Comparison of ENCODE assay signal across 16 cellular contexts in genomic region chr10:48525956-48526355, GRCh38.
DNase-seq lines count a peak whose midpoint lies in the region; ATAC-seq and TF ChIP-seq lines count a peak whose summit lies in the region.
"Had no signal": no experiment of that assay in that cellular context is flagged by ENCODE, and none has a peak within 500 bp of the region (broad histone marks: within the 10 kb centered on the region; RNA-seq: fewer than 3 reads in every experiment).

No MANE protein-coding gene starts in this region.

- no peak overlapping the region for H3K9ac ChIP-seq in BLaER1 treated with 17β-estradiol and CSF1 and Interleukin-3, amounts not matched to agents 10 nM and 100 nM

- intact Hi-C loops in ascending aorta (cut with DNase I), result loop anchor here (10.0 kb wide), 1 partner anchor 129 kb away; no protein-coding TSS in a partner anchor

- H4K20me1 ChIP-seq in BLaER1 treated with 17β-estradiol and CSF1 and Interleukin-3, amounts not matched to agents 10 nM and 100 nM, result peaks cover 0 to 33% (median 0%) of the 10 kb centered on the region in 11 experiments; a peak in 3 of 22 replicates

- no peak overlapping the region for H3K4me3 ChIP-seq in BLaER1 treated with 17β-estradiol and CSF1 and Interleukin-3, amounts not matched to agents 10 nM and 100 nM
- H3K4me3 ChIP-seq in ascending aorta, result no peak overlapping the region
- H3K4me3 ChIP-seq in foreskin fibroblast (ENCODE audit: low read depth in 1 of 2, low read length in 2 of 2), result peak overlapping the region; percentile 15 to 37
- peak overlapping the region; percentile 17 for H3K4me3 ChIP-seq in skeletal muscle cell (ENCODE audit: low read depth, low read length)
- H3K4me3 ChIP-seq: mucosa of descending colon had no signal

- peaks cover 0 to 33% (median 0%) of the 10 kb centered on the region in 11 experiments; a peak in 3 of 22 replicates for H3K36me3 ChIP-seq in BLaER1 treated with 17β-estradiol and CSF1 and Interleukin-3, amounts not matched to agents 10 nM and 100 nM
- no peaks in the 10 kb centered on the region for H3K36me3 ChIP-seq in ascending aorta
- H3K36me3 ChIP-seq: BE2C, heart right ventricle had no signal

- peaks cover 20 to 47% (median 36%) of the 10 kb centered on the region in 11 experiments for H3K9me3 ChIP-seq in BLaER1 treated with 17β-estradiol and CSF1 and Interleukin-3, amounts not matched to agents 10 nM and 100 nM (replicated peaks in 1 of 11)
- no peaks in the 10 kb centered on the region for H3K9me3 ChIP-seq in ascending aorta
- H3K9me3 ChIP-seq: BE2C, heart right ventricle, mucosa of descending colon had no signal

- H3K27me3 ChIP-seq in BLaER1 treated with 17β-estradiol and CSF1 and Interleukin-3, amounts not matched to agents 10 nM and 100 nM, result peaks cover 42 to 56% (median 48%) of the 10 kb centered on the region in 11 experiments
- H3K27me3 ChIP-seq in ascending aorta, result no peaks in the 10 kb centered on the region

- no peak overlapping the region for H3K27ac ChIP-seq in BLaER1 treated with 17β-estradiol and CSF1 and Interleukin-3, amounts not matched to agents 10 nM and 100 nM
- peak overlapping the region; percentile 57 to 58 for H3K27ac ChIP-seq in ascending aorta
- H3K27ac ChIP-seq: HL-60 had no signal

- TF ChIP-seq CTCF in ascending aorta (IDR thresholded peaks at IDR 0.05) (no peak), foreskin fibroblast (IDR thresholded peaks at IDR 0.05; ENCODE audit: low read depth, low read length) (no peak)

- peaks cover 0 to 15% (median 4%) of the 10 kb centered on the region in 10 experiments; a peak in 8 of 20 replicates for H3K4me1 ChIP-seq in BLaER1 treated with 17β-estradiol and CSF1 and Interleukin-3, amounts not matched to agents 10 nM and 100 nM
- H3K4me1 ChIP-seq in ascending aorta, result peaks cover 0 to 15% of the 10 kb centered on the region in 2 donors
- H3K4me1 ChIP-seq: BE2C had no signal

- DNase-seq in ascending aorta (ENCODE audit: low spot score in 2 of 2) (peak in 1 of 2 donors; percentile 37), foreskin fibroblast (no peak), skeletal muscle cell (ENCODE audit: low read depth) (no peak), GDM1 (lab: John Stamatoyannopoulos, UW) (no peak), cerebellar cortex (ENCODE audit: low spot score) (no peak), NCI-H2029 treated with DMSO at 0.1 percent for 48 hours (lab: John Stamatoyannopoulos, UW) (no peak)
- DNase-seq: activated CD4-positive, alpha-beta T cell treated with anti-CD3 and anti-CD28 coated beads for 1 hour; activated naive CD4-positive, alpha-beta T cell treated with anti-CD3 and anti-CD28 coated beads, Interleukin-2, amount 50 U/mL, for 16 hours; BE2C; DMS 273 treated with DMSO at 0.1 percent for 48 hours; heart right ventricle; mucosa of descending colon had no signal

- H3K4me2 ChIP-seq in BLaER1 treated with 17β-estradiol and CSF1 and Interleukin-3, amounts not matched to agents 10 nM and 100 nM, result peak overlapping the region in 6 of 11 experiments; percentile 14 to 37 (median 33); a peak in 11 of 22 replicates

- ATAC-seq in HG02884 (IDR thresholded peaks at IDR 0.05; ENCODE audit: unreplicated experiment), result no peak
- ATAC-seq: heart right ventricle, mucosa of descending colon, Right ventricle myocardium inferior had no signal

Comparison
In these comparisons a context has a peak if more than half of its experiments do, and no peak if none do; other contexts are left out.
1. H3K27ac ChIP-seq: peak in ascending aorta (2 of 2); none in BLaER1 treated with 17β-estradiol and CSF1 and Interleukin-3, amounts not matched to agents 10 nM and 100 nM (0 of 11).
2. H3K4me3 ChIP-seq: peak in foreskin fibroblast (2 of 2) and skeletal muscle cell (single experiment); none in BLaER1 treated with 17β-estradiol and CSF1 and Interleukin-3, amounts not matched to agents 10 nM and 100 nM (0 of 10) and ascending aorta (0 of 2).